11 cellular contexts compared by ENCODE assay signal in the genomic region with DNA sequence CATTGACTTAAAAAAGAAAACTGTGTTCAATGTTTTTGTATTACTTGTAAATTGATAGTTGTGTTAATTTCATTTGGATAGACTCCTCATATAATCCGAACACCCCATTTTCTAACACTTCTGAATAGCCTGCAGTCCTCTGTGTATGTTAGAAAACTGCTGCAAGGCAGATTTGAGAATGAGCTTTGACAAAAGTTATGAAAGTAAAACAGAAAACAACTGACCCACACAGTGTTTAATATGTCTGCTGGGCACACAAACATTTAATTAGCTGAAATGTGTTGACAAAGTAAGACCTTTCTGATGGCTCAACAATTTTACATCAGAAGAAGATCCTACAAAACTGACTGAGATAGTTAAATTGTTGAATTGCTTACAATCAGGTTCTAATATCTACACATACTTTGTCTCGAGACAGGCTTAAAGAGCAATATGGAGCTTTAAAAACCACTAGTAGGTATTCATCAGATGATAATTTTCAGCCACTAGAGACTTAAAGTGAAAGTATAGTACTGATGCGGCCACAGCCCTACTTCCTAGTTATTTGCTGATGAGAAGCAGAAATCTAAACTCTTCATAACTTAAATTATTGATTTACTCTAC. TPM values are rescaled to one million over a fixed set of nuclear protein-coding genes. Genes with fewer than 3 reads are reported as not detected.
DNase-seq lines count a peak whose midpoint lies in the region; ATAC-seq and TF ChIP-seq lines count a peak whose summit lies in the region.
"Had no signal": no experiment of that assay in that cellular context is flagged by ENCODE, and none has a peak within 500 bp of the region (broad histone marks: within the 10 kb centered on the region; RNA-seq: fewer than 3 reads in every experiment).

No MANE protein-coding gene starts in this region.

- H2AFZ ChIP-seq in IMR-90 (replicated peaks; ENCODE audit: low read length, poor library complexity): no peak overlapping the region

- ATAC-seq in GM19372 (IDR thresholded peaks at IDR 0.05; ENCODE audit: low read depth, unreplicated experiment) (peak; percentile 75), HG02798 (IDR thresholded peaks at IDR 0.05; ENCODE audit: poor library complexity, unreplicated experiment) (peak; percentile 85), IMR-90 (ENCODE audit: low read depth) (peak; percentile 27; the same call in 1 of the 2 replicates)
- ATAC-seq in activated T-cell treated with anti-CD3 and anti-CD28 coated beads, Interleukin-2, amount 50 U/mL, for 4 hours: no peak
- ATAC-seq: WTC11 had no signal

- H3K4me3 ChIP-seq in IMR-90 (ENCODE audit: insufficient read depth, low read depth, low read length) (no peak overlapping the region), ovary (no peak overlapping the region)

- no peaks in the 10 kb centered on the region for H3K4me1 Mint-ChIP-seq in activated T-cell treated with anti-CD3 and anti-CD28 coated beads, Interleukin-2, amount 50 U/mL, for 4 hours (ENCODE audit: low read depth)

- H2BK20ac ChIP-seq in IMR-90 (ENCODE audit: low read depth, low read length): no peak overlapping the region

- POLR2A ChIA-PET in IMR-90 (lab: Charles Lee; ENCODE audit: unreplicated experiment): no interaction called here

- no peak for TF ChIP-seq RAD21 in IMR-90 (IDR thresholded peaks at IDR 0.05; ENCODE audit: low read length)

- H3K4me1 ChIP-seq in IMR-90 (ENCODE audit: control insufficient read depth, insufficient read depth, low read length) (no peaks in the 10 kb centered on the region), ovary (ENCODE audit: insufficient read depth) (no peaks in the 10 kb centered on the region)

- dilution Hi-C loops in IMR-90 (cut with HindIII; ENCODE audit: low sequenced_read_pairs, unreplicated experiment): no loop called here

- H3K23ac ChIP-seq in IMR-90 (ENCODE audit: low read depth, low read length): no peak overlapping the region

- no peaks in the 10 kb centered on the region for H3K9me3 ChIP-seq in IMR-90 (ENCODE audit: control insufficient read depth, insufficient read depth, low read length)
- no peaks in the 10 kb centered on the region for H3K9me3 ChIP-seq in ovary

- no peaks in the 10 kb centered on the region for H3K36me3 Mint-ChIP-seq in activated T-cell treated with anti-CD3 and anti-CD28 coated beads, Interleukin-2, amount 50 U/mL, for 4 hours (ENCODE audit: insufficient read depth)
- H3K36me3 Mint-ChIP-seq: WTC11 had no signal

- no peaks in the 10 kb centered on the region for H3K79me1 ChIP-seq in IMR-90 (ENCODE audit: low read depth in 1 of 2, low read length in 2 of 2)

- H2BK120ac ChIP-seq in IMR-90 (ENCODE audit: low read depth, low read length): no peak overlapping the region

- H3K27me3 ChIP-seq in IMR-90 (ENCODE audit: control insufficient read depth, insufficient read depth, low read length) (no peaks in the 10 kb centered on the region), ovary (no peaks in the 10 kb centered on the region)

- H4K5ac ChIP-seq in IMR-90 (ENCODE audit: low read depth, low read length): no peak overlapping the region

- no peak overlapping the region for H3K56ac ChIP-seq in IMR-90 (ENCODE audit: extremely low read depth, insufficient read depth, low read length)

- H4K91ac ChIP-seq in IMR-90 (ENCODE audit: insufficient read depth, low read depth, low read length): no peak overlapping the region

- no CpG with 5 or more reads among the region's 3 CpGs for WGBS in IMR-90 (ENCODE audit: extremely low coverage in 2 of 2, insufficient read length in 1 of 2), 2 experiments
- WGBS in ovary, 3 donors: 53 to 68% (median 59%) methylated on average over 3 of the region's 3 CpGs

- DNase-seq in GM03348 (ENCODE audit: low spot score) (peak; percentile 7), IMR-90 (no peak), NK-92 (lab: John Stamatoyannopoulos, UW; ENCODE audit: unreplicated experiment) (no peak), NCI-H446 treated with DMSO at 0.1 percent for 48 hours (lab: John Stamatoyannopoulos, UW) (no peak), ovary (no peak)
- no peak for DNase-seq in activated T-cell treated with anti-CD3 and anti-CD28 coated beads, Interleukin-2, amount 50 U/mL, for 4 hours
- DNase-seq: activated naive CD4-positive, alpha-beta T cell treated with anti-CD3 and anti-CD28 coated beads, Interleukin-2, amount 50 U/mL, for 16 hours; retina had no signal

- H3K4me2 ChIP-seq in IMR-90 (ENCODE audit: low read depth, low read length): 0 out of 2 replicates have a peak overlapping the region, but pooled peaks have one; percentile 40

- no peaks in the 10 kb centered on the region for H3K9me1 ChIP-seq in IMR-90 (ENCODE audit: insufficient read depth, low read length)

- intact Hi-C loops in IMR-90 (cut with micrococcal nuclease): no loop called here
- intact Hi-C loops in ovary (cut with DNase I): no loop called here

- peaks cover 7% of the 10 kb centered on the region for H3K27me3 Mint-ChIP-seq in activated T-cell treated with anti-CD3 and anti-CD28 coated beads, Interleukin-2, amount 50 U/mL, for 4 hours (ENCODE audit: low read depth)

- no peak overlapping the region for H3K14ac ChIP-seq in IMR-90 (replicated peaks; ENCODE audit: low read depth, low read length)

- H3K9me3 Mint-ChIP-seq in activated T-cell treated with anti-CD3 and anti-CD28 coated beads, Interleukin-2, amount 50 U/mL, for 4 hours: no peaks in the 10 kb centered on the region
- H3K9me3 Mint-ChIP-seq: WTC11 had no signal

- H4K20me1 ChIP-seq in IMR-90 (ENCODE audit: insufficient read depth, low read length): no peaks in the 10 kb centered on the region

- no peak overlapping the region for H3K18ac ChIP-seq in IMR-90 (ENCODE audit: low read depth, low read length)

- H4K8ac ChIP-seq in IMR-90 (ENCODE audit: low read depth in 2 of 2, low read length in 2 of 2): no peak overlapping the region

- H2AK5ac ChIP-seq in IMR-90 (ENCODE audit: low read depth, low read length): no peak overlapping the region

- TF ChIP-seq CTCF in IMR-90 (conservative IDR thresholded peaks at IDR 0.05; ENCODE audit: low read depth, low read length): no peak
- no peak for TF ChIP-seq CTCF in ovary (IDR thresholded peaks at IDR 0.05)

- H3K27ac ChIP-seq in IMR-90 (ENCODE audit: insufficient read depth, low read length) (no peak overlapping the region), ovary (no peak overlapping the region)

- no peak overlapping the region for H3K9ac ChIP-seq in IMR-90 (ENCODE audit: low read depth, low read length)

- no peaks in the 10 kb centered on the region for H3K36me3 ChIP-seq in IMR-90 (ENCODE audit: control insufficient read depth, insufficient read depth, low read length)
- no peaks in the 10 kb centered on the region for H3K36me3 ChIP-seq in ovary

- H3K4ac ChIP-seq in IMR-90 (ENCODE audit: low read depth, low read length): no peak overlapping the region

- H2BK15ac ChIP-seq in IMR-90 (ENCODE audit: low read depth, low read length): no peak overlapping the region

- no peak overlapping the region for H2AK9ac ChIP-seq in IMR-90 (replicated peaks; ENCODE audit: low read depth, low read length, poor library complexity)

- TF ChIP-seq POLR2A in IMR-90 (IDR thresholded peaks at IDR 0.05; ENCODE audit: low read depth, low read length) (no peak), ovary (IDR thresholded peaks at IDR 0.05) (no peak)

- in situ Hi-C loops in IMR-90 (cut with MboI; ENCODE audit: low sequenced_read_pairs): no loop called here

- no peak overlapping the region for H2BK5ac ChIP-seq in IMR-90 (ENCODE audit: low read depth, low read length, poor library complexity, severe bottlenecking)

- no peak for TF ChIP-seq EP300 in ovary (IDR thresholded peaks at IDR 0.05)

- no TSS peak for BruUV-seq in IMR-90 (replicated peaks; lab: Mats Ljungman, UMichigan)

- no peak overlapping the region for H3K4me3 Mint-ChIP-seq in activated T-cell treated with anti-CD3 and anti-CD28 coated beads, Interleukin-2, amount 50 U/mL, for 4 hours
- H3K4me3 Mint-ChIP-seq: WTC11 had no signal

- CTCF ChIA-PET in IMR-90 (lab: Yijun Ruan, JAX): no interaction called here

TF ChIP-seq in IMR-90, 13 proteins besides CTCF, POLR2A, EP300 and RAD21:
- TF ChIP-seq, protein P1, sequence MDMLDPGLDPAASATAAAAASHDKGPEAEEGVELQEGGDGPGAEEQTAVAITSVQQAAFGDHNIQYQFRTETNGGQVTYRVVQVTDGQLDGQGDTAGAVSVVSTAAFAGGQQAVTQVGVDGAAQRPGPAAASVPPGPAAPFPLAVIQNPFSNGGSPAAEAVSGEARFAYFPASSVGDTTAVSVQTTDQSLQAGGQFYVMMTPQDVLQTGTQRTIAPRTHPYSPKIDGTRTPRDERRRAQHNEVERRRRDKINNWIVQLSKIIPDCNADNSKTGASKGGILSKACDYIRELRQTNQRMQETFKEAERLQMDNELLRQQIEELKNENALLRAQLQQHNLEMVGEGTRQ (IDR thresholded peaks at IDR 0.05; ENCODE audit: low read depth, low read length): no peak
- TF ChIP-seq FOS (IDR thresholded peaks at IDR 0.05; ENCODE audit: low read depth, low read length) (no peak), MAFK (IDR thresholded peaks at IDR 0.05; ENCODE audit: low read depth, low read length) (no peak), RFX5 (IDR thresholded peaks at IDR 0.05; ENCODE audit: low read depth, low read length) (no peak), MAZ (IDR thresholded peaks at IDR 0.05; ENCODE audit: borderline replicate concordance, low read depth, low read length) (no peak), CHD1 (IDR thresholded peaks at IDR 0.05; ENCODE audit: low read depth, low read length) (no peak), RCOR1 (IDR thresholded peaks at IDR 0.05; ENCODE audit: insufficient replicate concordance, low read length) (no peak), SMC3 (IDR thresholded peaks at IDR 0.05; ENCODE audit: low read depth, low read length) (no peak), BHLHE40 (IDR thresholded peaks at IDR 0.05; ENCODE audit: low read depth, low read length) (no peak)
- TF ChIP-seq, protein P2, sequence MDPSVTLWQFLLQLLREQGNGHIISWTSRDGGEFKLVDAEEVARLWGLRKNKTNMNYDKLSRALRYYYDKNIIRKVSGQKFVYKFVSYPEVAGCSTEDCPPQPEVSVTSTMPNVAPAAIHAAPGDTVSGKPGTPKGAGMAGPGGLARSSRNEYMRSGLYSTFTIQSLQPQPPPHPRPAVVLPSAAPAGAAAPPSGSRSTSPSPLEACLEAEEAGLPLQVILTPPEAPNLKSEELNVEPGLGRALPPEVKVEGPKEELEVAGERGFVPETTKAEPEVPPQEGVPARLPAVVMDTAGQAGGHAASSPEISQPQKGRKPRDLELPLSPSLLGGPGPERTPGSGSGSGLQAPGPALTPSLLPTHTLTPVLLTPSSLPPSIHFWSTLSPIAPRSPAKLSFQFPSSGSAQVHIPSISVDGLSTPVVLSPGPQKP (IDR thresholded peaks at IDR 0.05; ENCODE audit: borderline replicate concordance, low read depth, low read length): no peak

RNA-seq across cellular contexts. Expression of a gene that starts 40.0 kb away (rescaled TPM):
- total RNA-seq in IMR-90 (2012; rRNA removed) (15.4 and 17.2 TPM in 2 replicates), ovary (10 to 100 TPM; 12.6 to 19.4 (median 17.8) TPM)
- polyA plus RNA-seq in IMR-90 (2012; rRNA removed) (12.5 and 12.6 TPM in 2 replicates), ovary (10 to 100 TPM; 11.9 to 14.4 TPM)
- polyA plus RNA-seq in IMR-90 (2012; cell fraction: cytosol; rRNA removed): 11.0 and 14.6 TPM in 2 replicates
- 2.3 and 3.4 TPM in 2 replicates for polyA plus RNA-seq in IMR-90 (2012; cell fraction: nucleus; rRNA removed; ENCODE audit: low replicate concordance)
- 10 to 100 TPM; 24.1 to 28.7 (median 27.3) TPM for total RNA-seq in activated T-cell treated with anti-CD3 and anti-CD28 coated beads, Interleukin-2, amount 50 U/mL, for 4 hours

Comparison
In these comparisons a context has a peak if more than half of its experiments do, and no peak if none do; other contexts are left out.
1. ATAC-seq: peak in GM19372 (single experiment), HG02798 (single experiment) and IMR-90 (single experiment); none in activated T-cell treated with anti-CD3 and anti-CD28 coated beads, Interleukin-2, amount 50 U/mL, for 4 hours (0 of 2).